ENCODE assay signal across 8 cellular contexts in the genomic region with DNA sequence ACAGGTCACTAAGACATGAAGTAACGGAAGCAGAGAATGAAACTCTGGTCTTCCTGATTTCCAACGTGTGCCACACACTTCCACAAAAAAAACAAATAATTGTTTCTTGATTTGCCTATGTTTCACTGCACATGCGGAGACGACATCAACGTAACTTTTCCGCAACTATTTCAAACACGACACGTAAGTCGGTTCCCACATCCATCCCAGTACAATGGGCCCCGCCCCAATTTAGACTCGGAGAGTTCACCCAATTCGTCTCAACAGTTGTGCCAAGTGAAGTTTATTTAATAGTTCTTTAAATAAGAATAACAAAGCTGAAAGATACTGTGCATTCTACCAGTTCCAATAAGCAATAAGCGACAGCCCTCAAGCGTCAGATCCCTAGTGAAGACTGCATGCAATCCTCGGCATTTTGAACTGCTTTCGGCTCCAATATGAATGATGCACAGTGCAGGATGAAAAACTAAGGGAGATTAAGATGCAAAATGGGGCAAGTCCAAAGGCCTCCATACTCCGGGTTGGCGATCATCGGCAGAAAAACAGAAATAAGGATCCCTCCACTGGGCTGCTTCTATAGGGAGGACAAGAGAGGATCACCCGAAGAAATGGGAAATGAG. TPM values are rescaled to one million over a fixed set of nuclear protein-coding genes. Genes with fewer than 3 reads are reported as not detected.
DNase-seq lines count a peak whose midpoint lies in the region; ATAC-seq and TF ChIP-seq lines count a peak whose summit lies in the region.

No MANE protein-coding gene starts in this region.

- DNase-seq in BE2C (no peak), RPMI8226 (peak; percentile 20), choroid plexus epithelial cell (ENCODE audit: low read depth) (peak; percentile 61), lung (ENCODE audit: low spot score) (no peak), thoracic aorta (ENCODE audit: low spot score) (no peak), NCI-H2107 treated with DMSO at 0.1 percent for 48 hours (lab: John Stamatoyannopoulos, UW; ENCODE audit: unreplicated experiment) (no peak)

- H3K4me1 ChIP-seq in BE2C (no peaks in the 10 kb centered on the region), lung (ENCODE audit: control insufficient read depth in 2 of 2, insufficient read depth in 2 of 2, low read length in 2 of 2) (peaks cover 6 to 10% of the 10 kb centered on the region in 2 donors), thoracic aorta (ENCODE audit: control insufficient read depth in 1 of 2, low read depth in 2 of 2) (peaks cover 8 to 18% of the 10 kb centered on the region in 2 donors)

- peak; percentile 4 for ATAC-seq in GM21576 (IDR thresholded peaks at IDR 0.05; ENCODE audit: unreplicated experiment)
- no peak for ATAC-seq in lung (ENCODE audit: insufficient read depth, low FRiP score)
- ATAC-seq in thoracic aorta (ENCODE audit: insufficient number of reproducible peaks, low FRiP score, low read depth), result peak; percentile 30
- ATAC-seq in GM21717 (IDR thresholded peaks at IDR 0.05; ENCODE audit: unreplicated experiment), result no peak

- WGBS in lung, 2 donors, result 0% methylated on average over 20 of the region's 20 CpGs

- peaks cover 14% of the 10 kb centered on the region for H3K36me3 ChIP-seq in BE2C
- H3K36me3 ChIP-seq in lung (ENCODE audit: control insufficient read depth in 2 of 2, insufficient read depth in 2 of 2, low read length in 2 of 2), result peaks cover 5 to 8% of the 10 kb centered on the region in 2 donors
- peaks cover 9% of the 10 kb centered on the region for H3K36me3 ChIP-seq in thoracic aorta

- no peaks in the 10 kb centered on the region for H3K27me3 ChIP-seq in BE2C
- no peaks in the 10 kb centered on the region for H3K27me3 ChIP-seq in lung (ENCODE audit: control insufficient read depth, insufficient read depth)
- no peaks in the 10 kb centered on the region for H3K27me3 ChIP-seq in thoracic aorta (replicated peaks; ENCODE audit: insufficient read depth)

- H3K9me3 ChIP-seq in BE2C, result no peaks in the 10 kb centered on the region
- H3K9me3 ChIP-seq in lung (ENCODE audit: control insufficient read depth in 2 of 2, insufficient read depth in 1 of 2, low read length in 1 of 2), result no peaks in the 10 kb centered on the region
- no peaks in the 10 kb centered on the region for H3K9me3 ChIP-seq in thoracic aorta

- TF ChIP-seq CTCF in BE2C (IDR thresholded peaks at IDR 0.05; ENCODE audit: low read depth, low read length) (no peak), choroid plexus epithelial cell (conservative IDR thresholded peaks at IDR 0.05; ENCODE audit: low read depth, low read length) (peak; percentile 2), lung (IDR thresholded peaks at IDR 0.05; ENCODE audit: control extremely low read depth, extremely low read depth) (no peak), thoracic aorta (IDR thresholded peaks at IDR 0.05) (no peak)

- H3K27ac ChIP-seq in lung (ENCODE audit: low read depth in 1 of 2, low read length in 1 of 2) (peak overlapping the region; percentile 94 to 97), thoracic aorta (peak overlapping the region; percentile 80 to 97)

- H3K4me3 ChIP-seq in BE2C (ENCODE audit: low read depth, low read length) (peak overlapping the region; percentile 97), choroid plexus epithelial cell (ENCODE audit: low read depth, low read length) (peak overlapping the region; percentile 95), lung (peak overlapping the region; percentile 92), thoracic aorta (peak overlapping the region; percentile 73)

RNA-seq across cellular contexts. Expression of a gene that starts 0.7 kb away (rescaled TPM):
- polyA plus RNA-seq in BE2C (2012; ENCODE audit: insufficient read depth, insufficient read length, low read depth), result 99.2 TPM
- total RNA-seq in lung, result 100 to 1,000 TPM; 101 to 120 TPM
- 10 to 100 TPM; 48.3 to 84.3 TPM for polyA plus RNA-seq in lung
- total RNA-seq in thoracic aorta, result 10 to 100 TPM; 50.4 to 60.5 TPM

RNA-seq across cellular contexts. Expression of a gene that starts 17.7 kb away (rescaled TPM):
- polyA plus RNA-seq in BE2C (2012; ENCODE audit: insufficient read depth, insufficient read length, low read depth), result 18.6 TPM
- total RNA-seq in lung, result 10 to 100 TPM; 32.3 to 41.7 TPM
- 10 to 100 TPM; 31.0 to 38.1 TPM for polyA plus RNA-seq in lung
- 10 to 100 TPM; 51.1 to 57.8 TPM for total RNA-seq in thoracic aorta

RNA-seq across cellular contexts. Expression of a gene that starts 33.9 kb away (rescaled TPM):
- 0.60 TPM for polyA plus RNA-seq in BE2C (2012; ENCODE audit: insufficient read depth, insufficient read length, low read depth)
- total RNA-seq in lung (10 to 100 TPM in 1 of 2 donors, 1 to 10 TPM in 1; 3.7 to 11.1 TPM), thoracic aorta (10 to 100 TPM in 1 of 2 donors, 1 to 10 TPM in 1; 4.6 to 13.8 TPM)
- 1 to 10 TPM in 1 of 2 donors, under 1 TPM in 1; 0.94 to 2.6 TPM for polyA plus RNA-seq in lung

Comparison
In these comparisons a context has a peak if more than half of its experiments do, and no peak if none do; other contexts are left out.
1. DNase-seq: peak in RPMI8226 (single experiment) and choroid plexus epithelial cell (single experiment); none in BE2C (single experiment), lung (single experiment), thoracic aorta (single experiment) and NCI-H2107 treated with DMSO at 0.1 percent for 48 hours (single experiment).
2. ATAC-seq: peak in GM21576 (single experiment) and thoracic aorta (single experiment); none in lung (single experiment) and GM21717 (single experiment).
3. Peak in every context shown above with its lines, with median percentiles within 50 percentile points of each other: H3K4me3 ChIP-seq.